ENCODE assay signal across 1 cellular context in genomic region chr15:25410649-25411048, GRCh38.
TF ChIP-seq lines count a peak whose summit lies in the region.

No MANE protein-coding gene starts in this region.

TF ChIP-seq in IMR-90, 13 proteins besides CTCF, POLR2A, EP300 and RAD21 (continued from another document):
- TF ChIP-seq BHLHE40 (IDR thresholded peaks at IDR 0.05; ENCODE audit: low read depth, low read length) = no peak
- TF ChIP-seq CHD1 (IDR thresholded peaks at IDR 0.05; ENCODE audit: low read depth, low read length) = no peak
- no peak for TF ChIP-seq SMC3 (IDR thresholded peaks at IDR 0.05; ENCODE audit: low read depth, low read length)
